ENCODE assay signal across 28 cellular contexts in the genomic region with DNA sequence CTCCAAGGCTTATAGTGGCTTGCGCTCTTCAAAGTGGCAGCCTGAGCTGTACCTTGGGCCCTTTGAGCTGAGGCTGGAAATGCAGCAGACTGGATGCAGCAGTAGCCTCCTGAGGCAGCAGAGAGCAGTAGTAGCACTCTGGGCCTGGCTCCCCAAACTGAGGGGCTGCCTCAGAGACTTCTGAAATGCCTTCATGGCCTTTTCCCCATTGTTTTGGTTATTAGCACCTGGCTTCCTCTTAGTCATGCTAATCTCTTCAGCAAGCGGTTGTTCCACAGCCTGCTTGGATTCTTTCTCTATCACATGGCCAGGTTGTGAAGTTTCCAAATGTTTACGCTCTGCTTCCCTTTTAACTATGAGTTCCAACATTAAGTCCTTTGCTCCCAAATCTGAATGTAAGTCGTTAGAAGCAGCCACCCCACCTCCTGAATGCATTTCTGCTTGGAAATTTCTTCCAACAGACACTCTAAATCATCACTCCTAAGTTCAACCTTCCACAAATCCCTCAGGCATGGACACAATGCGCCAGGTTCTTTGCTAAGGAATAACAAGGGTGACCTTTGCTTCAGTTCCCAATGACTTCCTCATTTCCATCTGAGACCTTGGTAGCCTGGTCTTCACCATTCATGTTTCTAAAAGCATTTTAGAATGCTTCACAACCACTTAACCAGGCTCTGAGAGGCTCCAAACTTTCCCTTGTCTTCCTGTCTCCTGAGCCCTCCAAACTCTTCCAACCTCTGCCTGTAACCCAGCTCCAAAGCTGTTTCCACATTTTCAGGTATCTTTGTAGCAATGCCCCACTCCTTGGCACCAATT.
DNase-seq lines count a peak whose midpoint lies in the region; ATAC-seq, FAIRE-seq and TF ChIP-seq lines count a peak whose summit lies in the region.
"Had no signal": no experiment of that assay in that cellular context is flagged by ENCODE, and none has a peak within 500 bp of the region (broad histone marks: within the 10 kb centered on the region; RNA-seq: fewer than 3 reads in every experiment).

No MANE protein-coding gene starts in this region.

- H3K9ac ChIP-seq in HUES48 (ENCODE audit: low read depth, low read length) (peak overlapping the region; percentile 62; the same call in 1 of the 2 replicates), K562 (ENCODE audit: insufficient read depth in 1 of 2, low read depth in 2 of 2, low read length in 2 of 2) (no peak overlapping the region), iPS-20b (ENCODE audit: low read depth, low read length) (peak overlapping the region; percentile 78)
- H3K9ac ChIP-seq: BLaER1 treated with 17β-estradiol and CSF1 and Interleukin-3, amounts not matched to agents 10 nM and 100 nM; KMS-11 had no signal

- intact Hi-C loops in K562 (cut with micrococcal nuclease), result no loop called here

- 50% methylated on average over 4 of the region's 5 CpGs for whole genome bisulfite sequencing in K562 (ENCODE audit: insufficient coverage, low coverage, missing lambda C conversion rate)

- FAIRE-seq in K562 (lab: Jason Lieb, UNC), result no peak
- FAIRE-seq: bronchial epithelial cell, colon, small intestine had no signal

- H3K79me2 ChIP-seq in K562 (ENCODE audit: control insufficient read depth, insufficient read depth, low read length), result no peaks in the 10 kb centered on the region

- TF ChIP-seq EP300 in K562 (IDR thresholded peaks at IDR 0.05; ENCODE audit: low read length), result no peak

- H3K9me1 ChIP-seq in K562 (ENCODE audit: control insufficient read depth, insufficient read depth, low read length), result no peaks in the 10 kb centered on the region

- ATAC-seq in K562 (peak; percentile 80), HG03280 (IDR thresholded peaks at IDR 0.05; ENCODE audit: unreplicated experiment) (no peak), HG03571 (IDR thresholded peaks at IDR 0.05; ENCODE audit: unreplicated experiment) (no peak)
- ATAC-seq: effector memory CD8-positive, alpha-beta T cell; left lung; SK-N-SH treated with all-trans-retinoic acid at 6 μM for 48 hours had no signal

- H4K20me1 ChIP-seq in K562 (replicated peaks; ENCODE audit: control insufficient read depth, insufficient read depth, low read length), result no peaks in the 10 kb centered on the region
- H4K20me1 ChIP-seq: BLaER1 treated with 17β-estradiol and CSF1 and Interleukin-3, amounts not matched to agents 10 nM and 100 nM had no signal

- no peaks in the 10 kb centered on the region for H3K4me1 ChIP-seq in BE2C
- peaks cover 26% of the 10 kb centered on the region for H3K4me1 ChIP-seq in HUES48 (ENCODE audit: control insufficient read depth, insufficient read depth, low read length)
- H3K4me1 ChIP-seq in K562 (replicated peaks in 1 of 2; ENCODE audit: control insufficient read depth in 2 of 2, insufficient read depth in 2 of 2, low read length in 2 of 2), result no peaks in the 10 kb centered on the region; a peak in 1 of 5 replicates
- H3K4me1 ChIP-seq in iPS-20b (ENCODE audit: insufficient read depth, low read length), result peaks cover 22% of the 10 kb centered on the region; the same call in 1 of the 2 replicates
- H3K4me1 ChIP-seq: BLaER1 treated with 17β-estradiol and CSF1 and Interleukin-3, amounts not matched to agents 10 nM and 100 nM; left lung had no signal

- peak; percentile 19; the same call in 1 of the 2 replicates for TF ChIP-seq CTCF in BE2C (IDR thresholded peaks at IDR 0.05; ENCODE audit: low read depth, low read length)
- TF ChIP-seq CTCF in K562 (IDR thresholded peaks at IDR 0.05 in 2 of 3, conservative IDR thresholded peaks at IDR 0.05 in 1 of 3; ENCODE audit: insufficient read depth in 2 of 3, low read depth in 1 of 3, low read length in 3 of 3), result 0 out of 6 replicates have a peak, but pooled peaks of 2 of the 3 experiments have one; percentile 7 to 15

- DNase-seq in BE2C (no peak), K562 (ENCODE audit: extremely low read depth in 1 of 4, low spot score in 3 of 4) (no peak), C1 segment of cervical spinal cord (lab: John Stamatoyannopoulos, UW) (no peak)
- no peak for DNase-seq in activated effector memory CD4-positive, alpha-beta T cell treated with Interleukin-2 at 50 U/mL for 16 hours
- DNase-seq: ACHN; activated CD4-positive, alpha-beta T cell treated with anti-CD3 and anti-CD28 coated beads, Interleukin-2, amount 10 ng/mL, durations not matched to agents 7 days and 5 days; activated naive CD4-positive, alpha-beta T cell treated with anti-CD3 and anti-CD28 coated beads for 36 hours; activated T-cell treated with anti-CD3 and anti-CD28 coated beads, Interleukin-2, amount 50 U/mL, for 48 hours; Calu3; effector memory CD8-positive, alpha-beta T cell; left lung; naive B cell; NCI-H146; NCI-H526 treated with DMSO at 0.1 percent for 48 hours; occipital lobe; OCI-M1; small intestine; stimulated activated CD4-positive, alpha-beta T cell treated with anti-CD3 and anti-CD28 coated beads, Interleukin-1b, Interleukin-23, amount 100 ng/mL, for 48 hours; T-helper 2 cell had no signal

- CTCF ChIA-PET in K562 (lab: Yijun Ruan, JAX; ENCODE audit: low intra/inter-chr PET ratio), result no interaction called here

- no peak for TF ChIP-seq POLR2A in K562 (conservative IDR thresholded peaks at IDR 0.05)

- H3K27me3 ChIP-seq in BE2C, result no peaks in the 10 kb centered on the region
- no peaks in the 10 kb centered on the region for H3K27me3 ChIP-seq in HUES48 (ENCODE audit: control insufficient read depth, insufficient read depth, low read length)
- H3K27me3 ChIP-seq in K562 (ENCODE audit: control insufficient read depth in 2 of 2, insufficient read depth in 2 of 2, low read length in 2 of 2), result no peaks in the 10 kb centered on the region
- H3K27me3 ChIP-seq in iPS-20b (ENCODE audit: insufficient read depth, low read length), result no peaks in the 10 kb centered on the region
- H3K27me3 ChIP-seq: BLaER1 treated with 17β-estradiol and CSF1 and Interleukin-3, amounts not matched to agents 10 nM and 100 nM; left lung had no signal

- 0 out of 4 replicates have a peak, but pooled peaks of 1 of the 2 experiments have one; percentile 5 for TF ChIP-seq RAD21 in K562 (CRISPR knock-in tag; conservative IDR thresholded peaks at IDR 0.05 in 1 of 2, IDR thresholded peaks at IDR 0.05 in 1 of 2)

- in situ Hi-C loops in K562 (cut with MboI), result no loop called here

- POLR2A ChIA-PET in K562 (lab: Yijun Ruan, JAX), result interaction anchor here (0.6 kb wide), 1 partner anchor 188 kb away, joined by 3 read pairs; no protein-coding TSS in a partner anchor

- H2AFZ ChIP-seq in K562 (ENCODE audit: low read depth, low read length), result peak overlapping the region; percentile 30; the same call in 1 of the 2 replicates

- H3K4me2 ChIP-seq in K562 (ENCODE audit: insufficient read depth, low read length), result no peak overlapping the region
- H3K4me2 ChIP-seq: BLaER1 treated with 17β-estradiol and CSF1 and Interleukin-3, amounts not matched to agents 10 nM and 100 nM; KMS-11 had no signal

- no peak overlapping the region for H3K4me3 ChIP-seq in BE2C (ENCODE audit: low read depth, low read length)
- H3K4me3 ChIP-seq in HUES48 (ENCODE audit: low read depth, low read length), result peak overlapping the region; percentile 42
- H3K4me3 ChIP-seq in K562, result no peak overlapping the region
- peak overlapping the region; percentile 56 for H3K4me3 ChIP-seq in iPS-20b (ENCODE audit: low read length)
- H3K4me3 ChIP-seq: BLaER1 treated with 17β-estradiol and CSF1 and Interleukin-3, amounts not matched to agents 10 nM and 100 nM; left lung had no signal

- no peaks in the 10 kb centered on the region for H3K36me3 ChIP-seq in BE2C
- no peaks in the 10 kb centered on the region for H3K36me3 ChIP-seq in HUES48 (ENCODE audit: control insufficient read depth, insufficient read depth, low read length)
- no peaks in the 10 kb centered on the region for H3K36me3 ChIP-seq in K562 (ENCODE audit: control insufficient read depth, insufficient read depth, low read length)
- no peaks in the 10 kb centered on the region for H3K36me3 ChIP-seq in iPS-20b (ENCODE audit: insufficient read depth, low read depth, low read length)
- H3K36me3 ChIP-seq: BLaER1 treated with 17β-estradiol and CSF1 and Interleukin-3, amounts not matched to agents 10 nM and 100 nM; left lung had no signal

- H3K27ac ChIP-seq in HUES48 (ENCODE audit: low read depth, low read length) (peak overlapping the region; percentile 95), K562 (ENCODE audit: extremely low read depth, low read depth, low read length) (no peak overlapping the region), iPS-20b (ENCODE audit: low read length) (peak overlapping the region; percentile 82)
- H3K27ac ChIP-seq: BLaER1 treated with 17β-estradiol and CSF1 and Interleukin-3, amounts not matched to agents 10 nM and 100 nM; KMS-11; left lung had no signal

- no TSS peak for BruUV-seq in K562 (replicated peaks; lab: Mats Ljungman, UMichigan)

- H3K9me3 ChIP-seq in BE2C (no peaks in the 10 kb centered on the region), HUES48 (ENCODE audit: control insufficient read depth, insufficient read depth, low read length) (no peaks in the 10 kb centered on the region), K562 (replicated peaks; ENCODE audit: control insufficient read depth, insufficient read depth, low read depth, low read length) (no peaks in the 10 kb centered on the region; the same call in 1 of the 2 replicates), iPS-20b (ENCODE audit: insufficient read depth, low read depth, low read length) (no peaks in the 10 kb centered on the region)
- H3K9me3 ChIP-seq: BLaER1 treated with 17β-estradiol and CSF1 and Interleukin-3, amounts not matched to agents 10 nM and 100 nM; left lung had no signal

TF ChIP-seq in K562, 482 proteins besides CTCF, POLR2A, EP300 and RAD21:
- peak; percentile 59; the same call in 1 of the 2 replicates for TF ChIP-seq SPI1 (IDR thresholded peaks at IDR 0.05; ENCODE audit: borderline replicate concordance, low read depth, low read length)
- no peak for TF ChIP-seq EHMT2 (IDR thresholded peaks at IDR 0.05)
TF ChIP-seq in K562: peak in this region for 1.

Comparison
In these comparisons a context has a peak if more than half of its experiments do, and no peak if none do; other contexts are left out.
1. H3K4me3 ChIP-seq: peak in HUES48 (single experiment) and iPS-20b (single experiment); none in BE2C (single experiment) and K562 (single experiment).
2. H3K9ac ChIP-seq: peak in HUES48 (single experiment) and iPS-20b (single experiment); none in K562 (0 of 2).